9 cellular contexts compared by ENCODE assay signal in the genomic region with DNA sequence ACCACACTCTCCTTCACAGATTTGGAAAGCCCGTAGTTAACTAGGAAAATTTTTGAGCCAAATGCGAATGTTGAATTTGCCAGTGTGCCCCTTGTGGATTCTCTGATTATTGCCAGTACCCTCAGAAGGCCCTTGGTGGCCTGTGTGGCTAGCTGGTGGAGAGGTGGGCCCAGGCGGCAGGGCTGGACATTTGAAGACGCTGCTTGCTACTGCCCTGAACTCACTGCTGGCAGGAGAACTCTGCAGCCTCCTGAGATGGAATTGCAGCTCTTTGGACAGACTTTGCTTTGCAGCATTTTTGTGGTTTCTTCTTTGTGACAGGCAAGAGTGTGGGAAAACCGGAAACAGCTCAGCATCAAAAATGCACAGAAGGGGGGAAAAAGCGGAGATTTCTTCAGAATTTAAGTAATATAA.
A peak's percentile ranks its signal among the peaks of the same experiment; 100 is the strongest.
DNase-seq lines count a peak whose midpoint lies in the region; TF ChIP-seq lines count a peak whose summit lies in the region.
"Had no signal": no experiment of that assay in that cellular context is flagged by ENCODE, and none has a peak within 500 bp of the region (broad histone marks: within the 10 kb centered on the region; RNA-seq: fewer than 3 reads in every experiment).

No MANE protein-coding gene starts in this region.

- peak overlapping the region in 1 of 2 donors; percentile 15 for H3K27ac ChIP-seq in uterus
- H3K27ac ChIP-seq: prostate gland had no signal

- intact Hi-C loops in uterus (cut with DNase I; ENCODE audit: low total_unique reads) = no loop called here

- CTCF ChIA-PET in HEK293T (lab: Yijun Ruan, JAX) = interaction anchor here (1.0 kb wide), 1 partner anchor 28 kb away, joined by 3 read pairs; no protein-coding TSS in a partner anchor

- H3K9me3 ChIP-seq in uterus = no peaks in the 10 kb centered on the region
- H3K9me3 ChIP-seq: prostate gland had no signal

- no peaks in the 10 kb centered on the region for H3K4me1 ChIP-seq in uterus
- H3K4me1 ChIP-seq: prostate gland had no signal

- POLR2A ChIA-PET in HEK293T (lab: Yijun Ruan, JAX) = no interaction called here

- TF ChIP-seq POLR2A in uterus (IDR thresholded peaks at IDR 0.05) = no peak

- H3K36me3 ChIP-seq in kidney epithelial cell (ENCODE audit: control insufficient read depth, insufficient read depth, low read length) = no peaks in the 10 kb centered on the region
- H3K36me3 ChIP-seq in uterus = no peaks in the 10 kb centered on the region
- H3K36me3 ChIP-seq: prostate gland had no signal

- peak; percentile 42 for TF ChIP-seq CTCF in kidney epithelial cell (IDR thresholded peaks at IDR 0.05; ENCODE audit: insufficient read depth, low read length, poor library complexity, severe bottlenecking)
- no peak for TF ChIP-seq CTCF in uterus (IDR thresholded peaks at IDR 0.05)

- DNase-seq in AG08396 (ENCODE audit: low spot score) (peak; percentile 57), HEK293T (ENCODE audit: extremely low spot score) (peak; percentile 32), astrocyte of the hippocampus (ENCODE audit: low read depth, low spot score) (peak; percentile 93), kidney epithelial cell (ENCODE audit: low read depth) (no peak), SHP77 treated with DMSO at 0.1 percent for 48 hours (lab: John Stamatoyannopoulos, UW) (no peak), AML-193 (lab: John Stamatoyannopoulos, UW) (no peak), NCI-H1436 treated with DMSO at 0.1 percent for 48 hours (lab: John Stamatoyannopoulos, UW) (no peak), uterus (no peak)

- H3K4me3 ChIP-seq in kidney epithelial cell (ENCODE audit: low read depth, low read length) (no peak overlapping the region), uterus (no peak overlapping the region)
- H3K4me3 ChIP-seq: prostate gland had no signal

- H3K27me3 ChIP-seq in kidney epithelial cell (ENCODE audit: control insufficient read depth, insufficient read depth, low read length) = no peaks in the 10 kb centered on the region
- no peaks in the 10 kb centered on the region for H3K27me3 ChIP-seq in uterus

TF ChIP-seq in HEK293T, 16 proteins besides CTCF, POLR2A, EP300 and RAD21:
- no peak for TF ChIP-seq BHLHE40 (IDR thresholded peaks at IDR 0.05; ENCODE audit: borderline replicate concordance)
- no peak for TF ChIP-seq PKNOX1 (IDR thresholded peaks at IDR 0.05)
- no peak for TF ChIP-seq FOXA1 (IDR thresholded peaks at IDR 0.05)
- no peak for TF ChIP-seq SP1 (IDR thresholded peaks at IDR 0.05)
- TF ChIP-seq TARDBP (IDR thresholded peaks at IDR 0.05) = no peak
- TF ChIP-seq HDGF (IDR thresholded peaks at IDR 0.05; ENCODE audit: borderline replicate concordance) = no peak
- TF ChIP-seq NFRKB (IDR thresholded peaks at IDR 0.05) = no peak
- no peak for TF ChIP-seq CTBP1 (IDR thresholded peaks at IDR 0.05; ENCODE audit: borderline replicate concordance)
- no peak for TF ChIP-seq ZNF384 (IDR thresholded peaks at IDR 0.05)
- no peak for TF ChIP-seq ELF4 (IDR thresholded peaks at IDR 0.05)

Comparison
In these comparisons a context has a peak if more than half of its experiments do, and no peak if none do; other contexts are left out.
1. DNase-seq: peak in AG08396 (single experiment), HEK293T (single experiment) and astrocyte of the hippocampus (single experiment); none in kidney epithelial cell (single experiment), SHP77 treated with DMSO at 0.1 percent for 48 hours (single experiment), AML-193 (0 of 2), NCI-H1436 treated with DMSO at 0.1 percent for 48 hours (single experiment) and uterus (0 of 2).